Comparison of ENCODE assay signal across 10 cellular contexts in the genomic region with DNA sequence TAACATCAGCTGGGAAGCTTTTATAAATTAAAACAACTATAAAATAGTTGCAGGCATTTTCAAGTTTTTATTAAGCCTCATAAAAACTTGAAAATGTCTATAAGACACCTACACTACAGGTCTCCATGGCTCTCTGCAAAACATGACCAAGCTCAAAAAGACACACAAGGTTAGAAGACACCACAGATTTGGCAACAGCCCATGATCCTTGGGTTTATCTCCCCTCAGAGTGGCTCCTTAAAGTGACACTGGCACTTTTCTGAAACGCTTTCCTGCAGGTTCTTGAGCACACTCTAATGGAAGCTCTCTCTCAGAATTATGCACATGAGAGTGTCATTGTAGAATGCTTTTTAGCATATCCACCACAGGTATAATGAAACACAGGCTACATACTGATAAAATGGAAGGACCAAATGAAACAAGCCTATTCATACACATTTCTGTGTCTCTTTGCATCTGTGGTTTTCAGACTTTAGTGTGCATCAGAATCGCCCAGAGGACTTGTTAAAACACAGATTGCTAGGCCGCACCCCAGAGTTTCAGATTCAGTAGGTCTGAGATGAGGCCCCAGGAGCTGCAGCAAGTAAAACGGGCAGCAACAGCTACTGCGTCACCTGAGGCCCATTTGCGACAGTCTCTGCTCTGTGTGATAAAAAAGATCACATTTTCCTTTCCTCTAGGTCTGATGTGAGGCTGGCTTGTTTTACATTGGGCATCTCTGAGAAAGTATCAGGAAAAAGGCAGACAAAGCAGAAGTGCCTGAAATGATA.
A peak's percentile ranks its signal among the peaks of the same experiment; 100 is the strongest.
DNase-seq lines count a peak whose midpoint lies in the region; ATAC-seq, FAIRE-seq and TF ChIP-seq lines count a peak whose summit lies in the region.
"Had no signal": no experiment of that assay in that cellular context is flagged by ENCODE, and none has a peak within 500 bp of the region (broad histone marks: within the 10 kb centered on the region; RNA-seq: fewer than 3 reads in every experiment).

No MANE protein-coding gene starts in this region.

- POLR2A ChIA-PET in T-cell (lab: Charles Lee) = no interaction called here

- H3K4me3 ChIP-seq in ovary = no peak overlapping the region

- H3K4me1 Mint-ChIP-seq in T-cell = peaks cover 8 to 21% (median 12%) of the 10 kb centered on the region in 3 donors
- H3K4me1 Mint-ChIP-seq: nephron progenitor cell had no signal

- CTCF ChIA-PET in T-cell (lab: Charles Lee) = interaction anchor here in 1 of 2 donors (0.5 to 1.0 kb wide), 2 partner anchors 18 to 219 kb away, joined by 4 to 5 read pairs; no protein-coding TSS in a partner anchor

- intact Hi-C loops in ovary (cut with DNase I) = no loop called here

- H3K4me1 ChIP-seq in ovary (ENCODE audit: insufficient read depth) = no peaks in the 10 kb centered on the region

- no peak for TF ChIP-seq EP300 in ovary (IDR thresholded peaks at IDR 0.05)

- no peak for TF ChIP-seq CTCF in ovary (IDR thresholded peaks at IDR 0.05)

- no peak overlapping the region for H3K27ac ChIP-seq in ovary

- peak overlapping the region; percentile 12 to 20 for H3K27ac Mint-ChIP-seq in T-cell
- H3K27ac Mint-ChIP-seq: nephron progenitor cell had no signal

- H3K27me3 Mint-ChIP-seq in T-cell = peaks cover 0 to 1% of the 10 kb centered on the region in 2 donors

- peak; percentile 92 for FAIRE-seq in GM12892 (lab: Jason Lieb, UNC)

- DNase-seq in GM12892 (ENCODE audit: insufficient read length) (no peak), T-cell (peak in 1 of 34 experiments; percentile 5), ovary (no peak), H4 (ENCODE audit: low spot score) (no peak), superior temporal gyrus (ENCODE audit: extremely low spot score) (no peak)
- DNase-seq in activated naive CD4-positive, alpha-beta T cell treated with anti-CD3 and anti-CD28 coated beads, Interleukin-2, amount 50 U/mL, for 16 hours = no peak
- DNase-seq: nephron progenitor cell had no signal

- H3K9me3 ChIP-seq in ovary = no peaks in the 10 kb centered on the region

- no peak overlapping the region for H3K4me3 Mint-ChIP-seq in T-cell
- H3K4me3 Mint-ChIP-seq: nephron progenitor cell had no signal

- H3K36me3 Mint-ChIP-seq in T-cell = no peaks in the 10 kb centered on the region

- no peaks in the 10 kb centered on the region for H3K27me3 ChIP-seq in ovary

- H3K9me3 Mint-ChIP-seq in T-cell = peaks cover 0 to 8% (median 3%) of the 10 kb centered on the region in 3 donors

- WGBS in ovary, 3 donors = 82 to 84% (median 83%) methylated on average over 6 of the region's 6 CpGs

- TF ChIP-seq POLR2A in GM12892 (IDR thresholded peaks at IDR 0.05; ENCODE audit: low read depth, low read length) (peak; percentile 72; the same call in 1 of the 2 replicates), ovary (IDR thresholded peaks at IDR 0.05) (no peak)

- ATAC-seq in GM19324 (IDR thresholded peaks at IDR 0.05; ENCODE audit: low FRiP score, unreplicated experiment) = peak; percentile 60
- ATAC-seq in HG02981 (IDR thresholded peaks at IDR 0.05; ENCODE audit: unreplicated experiment) = peak; percentile 64
- no peak for ATAC-seq in T-cell (replicated peaks in 1 of 4)
- ATAC-seq: SK-N-SH treated with all-trans-retinoic acid at 6 μM for 48 hours had no signal

- no peaks in the 10 kb centered on the region for H3K36me3 ChIP-seq in ovary

Comparison
In these comparisons a context has a peak if more than half of its experiments do, and no peak if none do; other contexts are left out.
1. ATAC-seq: peak in GM19324 (single experiment) and HG02981 (single experiment); none in T-cell (0 of 4).